Comparison of ENCODE assay signal across 8 cellular contexts in genomic region chr7:106283831-106284515, GRCh38. TPM values are rescaled to one million over a fixed set of nuclear protein-coding genes. Genes with fewer than 3 reads are reported as not detected.
DNase-seq lines count a peak whose midpoint lies in the region; ATAC-seq and TF ChIP-seq lines count a peak whose summit lies in the region.

No MANE protein-coding gene starts in this region.

- peaks cover 53% of the 10 kb centered on the region for H3K79me2 ChIP-seq in DOHH2 (ENCODE audit: control insufficient read depth, low read length)

- peaks cover 10% of the 10 kb centered on the region for H3K36me3 Mint-ChIP-seq in activated B cell treated with CpG ODN at 0.5 μM for 24 hours (ENCODE audit: low read depth)

- DNase-seq in NCI-H1105 treated with DMSO at 0.1 percent for 48 hours (lab: John Stamatoyannopoulos, UW), result peak; percentile 72
- no peak for DNase-seq in activated B cell treated with CpG ODN at 0.5 μM for 24 hours
- DNase-seq in cerebellum (ENCODE audit: low spot score), result peak; percentile 42
- peak; percentile 25 for DNase-seq in kidney glomerular epithelial cell (lab: John Stamatoyannopoulos, UW)
- DNase-seq in stimulated activated CD4-positive, alpha-beta T cell treated with anti-CD3 and anti-CD28 coated beads, Interleukin-12 subunit alpha, Interleukin-12 subunit beta, amount 100 ng/mL, for 48 hours (ENCODE audit: low read depth in 2 of 3, low spot score in 1 of 3), result peak; percentile 15 to 37 (median 33)
- no peak for DNase-seq in mesenteric fat pad (ENCODE audit: low spot score)

- peaks cover 15% of the 10 kb centered on the region for H3K36me3 ChIP-seq in DOHH2 (ENCODE audit: control insufficient read depth, low read length)
- H3K36me3 ChIP-seq in HEK293 (ENCODE audit: control insufficient read depth in 2 of 2, insufficient read depth in 1 of 2, low read length in 2 of 2), result no peaks in the 10 kb centered on the region; a peak in 1 of 3 replicates

- no peak for TF ChIP-seq CTCF in DOHH2 (IDR thresholded peaks at IDR 0.05; ENCODE audit: low read depth, low read length, poor library complexity, severe bottlenecking)
- no peak for TF ChIP-seq CTCF in HEK293 (tag by site-specific recombination; IDR thresholded peaks at IDR 0.05)
- no peak for TF ChIP-seq CTCF in activated B cell treated with CpG ODN at 0.5 μM for 24 hours (IDR thresholded peaks at IDR 0.05)

- peaks cover 41% of the 10 kb centered on the region for H3K4me1 Mint-ChIP-seq in activated B cell treated with CpG ODN at 0.5 μM for 24 hours

- H3K27me3 ChIP-seq in DOHH2 (ENCODE audit: control insufficient read depth, low read length), result no peaks in the 10 kb centered on the region

- CTCF ChIA-PET in HEK293 (lab: Yijun Ruan, JAX) (interaction anchor here (1.8 kb wide), 1 partner anchor 178 kb away, joined by 5 read pairs; no protein-coding TSS in a partner anchor), activated B cell treated with CpG ODN at 0.5 μM for 24 hours (lab: Charles Lee) (interaction anchor here (1.0 to 1.7 kb wide), 5 partner anchors 62 to 375 kb away, joined by 3 to 5 read pairs (median 3); no protein-coding TSS in a partner anchor)

- H3K27ac ChIP-seq in DOHH2 (ENCODE audit: low read depth, low read length) (no peak overlapping the region), HEK293 (ENCODE audit: extremely low read depth, low read depth, low read length) (peak overlapping the region; percentile 76)

- H3K9me3 ChIP-seq in DOHH2 (ENCODE audit: control insufficient read depth, insufficient read depth, low read length) (no peaks in the 10 kb centered on the region), HEK293 (ENCODE audit: control insufficient read depth, insufficient read depth, low read depth, low read length) (no peaks in the 10 kb centered on the region)

- peak overlapping the region; percentile 79 for H3K4me3 ChIP-seq in DOHH2 (ENCODE audit: low read length)
- peak overlapping the region; percentile 86 for H3K4me3 ChIP-seq in HEK293 (ENCODE audit: low read depth, low read length)

- POLR2A ChIA-PET in HEK293 (lab: Yijun Ruan, JAX), result interaction anchor here (0.6 to 1.9 kb wide), 12 partner anchors 10 to 1296 kb away, joined by 3 to 15 read pairs (median 4); partner anchors contain the start of gene CCDC71L
- POLR2A ChIA-PET in activated B cell treated with CpG ODN at 0.5 μM for 24 hours (lab: Charles Lee), result interaction anchor here (0.6 to 3.6 kb wide), 22 partner anchors 11 to 1460 kb away, joined by 3 to 74 read pairs (median 4); partner anchors contain the start of genes CBLL1, HBP1, KMT2E and SYPL1

- peak overlapping the region; percentile 76 for H3K4me2 ChIP-seq in DOHH2 (ENCODE audit: low read length)

- H3F3A ChIP-seq in DOHH2 (ENCODE audit: control insufficient read depth, insufficient read depth), result no peaks in the 10 kb centered on the region

- H4K20me1 ChIP-seq in DOHH2 (ENCODE audit: control insufficient read depth, insufficient read depth, low read depth, low read length), result peaks cover 20% of the 10 kb centered on the region

- H3K9me3 Mint-ChIP-seq in activated B cell treated with CpG ODN at 0.5 μM for 24 hours, result no peaks in the 10 kb centered on the region

- no peaks in the 10 kb centered on the region for H3K27me3 Mint-ChIP-seq in activated B cell treated with CpG ODN at 0.5 μM for 24 hours

- H3K4me1 ChIP-seq in DOHH2 (ENCODE audit: control insufficient read depth, low read length), result peaks cover 42% of the 10 kb centered on the region
- peaks cover 5% of the 10 kb centered on the region; the same call in 1 of the 2 replicates for H3K4me1 ChIP-seq in HEK293 (ENCODE audit: control insufficient read depth, insufficient read depth, low read length)

- H3K4me3 Mint-ChIP-seq in activated B cell treated with CpG ODN at 0.5 μM for 24 hours, result peak overlapping the region; percentile 89

- ATAC-seq in activated B cell treated with CpG ODN at 0.5 μM for 24 hours (ENCODE audit: low read depth), result peak; percentile 2

- intact Hi-C loops in activated B cell treated with CpG ODN at 0.5 μM for 24 hours (cut with micrococcal nuclease), result loop anchor here (1.0 to 10.0 kb wide), 8 partner anchors 171 to 1339 kb away; partner anchors contain the start of genes PIK3CG, PRKAR2B and SYPL1

- no peaks in the 10 kb centered on the region for H3K9me2 ChIP-seq in DOHH2 (replicated peaks; ENCODE audit: control insufficient read depth, low read length)

- peak overlapping the region; percentile 82 for H3K27ac Mint-ChIP-seq in activated B cell treated with CpG ODN at 0.5 μM for 24 hours

TF ChIP-seq in HEK293, 187 proteins besides CTCF, POLR2A, EP300 and RAD21 (continues in another document):
- peak; percentile 78 for TF ChIP-seq ZNF423 (tag by site-specific recombination; IDR thresholded peaks at IDR 0.05)
- no peak for TF ChIP-seq ZNF404 (tag by site-specific recombination; IDR thresholded peaks at IDR 0.05)
- TF ChIP-seq ZXDB (tag by site-specific recombination; IDR thresholded peaks at IDR 0.05), result 0 out of 2 replicates have a peak, but pooled peaks have one; percentile 34
- TF ChIP-seq ZNF658 (tag by site-specific recombination; IDR thresholded peaks at IDR 0.05), result no peak
- no peak for TF ChIP-seq HOXD13 (CRISPR knock-in tag; IDR thresholded peaks at IDR 0.05; ENCODE audit: borderline replicate concordance)
- peak; percentile 18; the same call in 1 of the 2 replicates for TF ChIP-seq ZFP69B (tag by site-specific recombination; IDR thresholded peaks at IDR 0.05)
- TF ChIP-seq ZFHX2 (tag by site-specific recombination; conservative IDR thresholded peaks at IDR 0.05), result no peak
- no peak for TF ChIP-seq ZFP41 (tag by site-specific recombination; IDR thresholded peaks at IDR 0.05; ENCODE audit: borderline replicate concordance)
- peak; percentile 72 for TF ChIP-seq ZBTB26 (tag by site-specific recombination; optimal IDR thresholded peaks at IDR 0.05)
- TF ChIP-seq ZBTB11 (tag by site-specific recombination; conservative IDR thresholded peaks at IDR 0.05; ENCODE audit: low read depth), result 0 out of 2 replicates have a peak, but pooled peaks have one; percentile 12
- no peak for TF ChIP-seq ZNF610 (tag by site-specific recombination; IDR thresholded peaks at IDR 0.05; ENCODE audit: borderline replicate concordance)
- peak; percentile 19; the same call in 1 of the 2 replicates for TF ChIP-seq KLF8 (tag by site-specific recombination; IDR thresholded peaks at IDR 0.05)
- no peak for TF ChIP-seq ZNF768 (tag by site-specific recombination; IDR thresholded peaks at IDR 0.05)
- no peak for TF ChIP-seq REPIN1 (tag by site-specific recombination; IDR thresholded peaks at IDR 0.05; ENCODE audit: low read depth)
- no peak for TF ChIP-seq ZSCAN18 (tag by site-specific recombination; IDR thresholded peaks at IDR 0.05)

RNA-seq across cellular contexts. Expression of gene NAMPT, which starts 0.8 kb away (rescaled TPM):
- total RNA-seq in activated B cell treated with CpG ODN at 0.5 μM for 24 hours, result 84.3 and 90.2 TPM in 2 replicates
- 53.6 TPM for total RNA-seq in cerebellum
- total RNA-seq in mesenteric fat pad, result 1,079 TPM

Comparison
In these comparisons a context has a peak if more than half of its experiments do, and no peak if none do; other contexts are left out.
1. DNase-seq: peak in NCI-H1105 treated with DMSO at 0.1 percent for 48 hours (single experiment), cerebellum (single experiment), kidney glomerular epithelial cell (single experiment) and stimulated activated CD4-positive, alpha-beta T cell treated with anti-CD3 and anti-CD28 coated beads, Interleukin-12 subunit alpha, Interleukin-12 subunit beta, amount 100 ng/mL, for 48 hours (3 of 3); none in activated B cell treated with CpG ODN at 0.5 μM for 24 hours (single experiment) and mesenteric fat pad (single experiment).
2. RNA of gene NAMPT, which starts 0.8 kb away (total RNA-seq): 1,079 TPM in mesenteric fat pad (single experiment); 84.3 to 90.2 TPM in activated B cell treated with CpG ODN at 0.5 μM for 24 hours and 53.6 TPM in cerebellum (single experiment); every median in the first group is over 10 times any median in the second.